In genomic region chr6:159959165-159959975, GRCh38 we compare ENCODE assay signal across 9 cellular contexts. TPM values are rescaled to one million over a fixed set of nuclear protein-coding genes. Genes with fewer than 3 reads are reported as not detected.
DNase-seq lines count a peak whose midpoint lies in the region; ATAC-seq and TF ChIP-seq lines count a peak whose summit lies in the region.
"Had no signal": no experiment of that assay in that cellular context is flagged by ENCODE, and none has a peak within 500 bp of the region (broad histone marks: within the 10 kb centered on the region; RNA-seq: fewer than 3 reads in every experiment).

No MANE protein-coding gene starts in this region.

- peak; percentile 82 for ATAC-seq in GM19351 (IDR thresholded peaks at IDR 0.05; ENCODE audit: unreplicated experiment)
- peak; percentile 66 for ATAC-seq in HG03135 (IDR thresholded peaks at IDR 0.05; ENCODE audit: unreplicated experiment)
- ATAC-seq in HG03439 (IDR thresholded peaks at IDR 0.05; ENCODE audit: unreplicated experiment), result no peak

- no peaks in the 10 kb centered on the region for H3K36me3 ChIP-seq in rectal smooth muscle tissue (ENCODE audit: control insufficient read depth, insufficient read depth, low read length)

- H3K27ac ChIP-seq in rectal smooth muscle tissue (ENCODE audit: low read depth, low read length), result peak overlapping the region; percentile 60

- H3K4me3 Mint-ChIP-seq in brain, result no peak overlapping the region

- H3K27me3 ChIP-seq in rectal smooth muscle tissue (ENCODE audit: control insufficient read depth, insufficient read depth, low read length), result no peaks in the 10 kb centered on the region

- H3K4me1 Mint-ChIP-seq in brain, result peaks cover 4% of the 10 kb centered on the region

- H3K4me3 ChIP-seq in rectal smooth muscle tissue (ENCODE audit: low read length), result no peak overlapping the region

- TF ChIP-seq CTCF in brain (conservative IDR thresholded peaks at IDR 0.05), result no peak

- H3K36me3 Mint-ChIP-seq in brain, result no peaks in the 10 kb centered on the region

- H3K27ac Mint-ChIP-seq in brain, result peak overlapping the region in 3 of 5 experiments; percentile 7 to 78 (median 70)

- DNase-seq in NCI-H2227 (lab: John Stamatoyannopoulos, UW; ENCODE audit: unreplicated experiment) (no peak), GDM1 (lab: John Stamatoyannopoulos, UW) (no peak), cerebellar nuclear complex (lab: John Stamatoyannopoulos, UW) (no peak)
- DNase-seq: SHP77 had no signal

- H3K4me1 ChIP-seq in rectal smooth muscle tissue (ENCODE audit: control insufficient read depth, insufficient read depth, low read length), result no peaks in the 10 kb centered on the region

- H3K27me3 Mint-ChIP-seq in brain, result peaks cover 49% of the 10 kb centered on the region

- H3K9ac ChIP-seq in rectal smooth muscle tissue (ENCODE audit: low read length), result no peak overlapping the region

- H3K9me3 Mint-ChIP-seq in brain, result peaks cover 0 to 8% (median 0%) of the 10 kb centered on the region in 5 experiments

RNA-seq across cellular contexts. Expression of gene IGF2R, which starts 9.5 kb away (rescaled TPM):
- polyA plus RNA-seq in brain (ENCODE audit: insufficient read depth, low read depth, low replicate concordance), result 29.2 TPM
